20 cellular contexts compared by ENCODE assay signal in the genomic region with DNA sequence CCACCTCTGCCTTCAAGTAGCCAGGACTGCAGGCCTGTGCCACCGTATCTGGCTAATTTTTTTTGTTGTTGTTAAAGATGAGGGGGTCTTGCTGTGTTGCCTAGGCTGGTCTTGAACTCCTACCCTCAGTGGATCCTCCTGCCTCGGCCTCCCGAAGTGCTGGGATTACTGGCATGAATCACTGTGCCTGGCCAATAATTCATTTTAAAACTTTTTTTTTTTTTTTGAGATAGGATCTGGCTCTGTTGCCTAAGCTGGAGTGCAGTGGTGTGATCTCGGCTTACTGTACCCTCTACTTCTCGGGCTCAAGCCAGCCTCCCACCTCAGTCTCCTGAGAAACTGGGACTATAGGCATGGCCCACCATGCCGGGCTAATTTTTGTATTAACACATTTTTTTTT. TPM values are rescaled to one million over a fixed set of nuclear protein-coding genes. Genes with fewer than 3 reads are reported as not detected.
A peak's percentile ranks its signal among the peaks of the same experiment; 100 is the strongest.
DNase-seq lines count a peak whose midpoint lies in the region; ATAC-seq and TF ChIP-seq lines count a peak whose summit lies in the region.
"Had no signal": no experiment of that assay in that cellular context is flagged by ENCODE, and none has a peak within 500 bp of the region (broad histone marks: within the 10 kb centered on the region; RNA-seq: fewer than 3 reads in every experiment).

No MANE protein-coding gene starts in this region.

- DNase-seq in activated T-cell treated with anti-CD3 and anti-CD28 coated beads, Interleukin-2, amount 50 U/mL, for 72 hours = no peak
- DNase-seq in activated T-cell treated with anti-CD3 and anti-CD28 coated beads for 4 hours (no peak), T-helper 17 cell (no peak), mesothelial cell of epicardium (ENCODE audit: low spot score in 2 of 2, unreplicated experiment in 2 of 2) (no peak), spleen (no peak), A172 (ENCODE audit: low spot score) (no peak), mammary epithelial cell (no peak)
- DNase-seq: GM23248, Karpas-422, NCI-H1417 treated with DMSO at 0.1 percent for 48 hours, NCI-H187, NCI-H446, NCI-H526, OCI-M1 had no signal

- dilution Hi-C loops in mammary epithelial cell (cut with HindIII; ENCODE audit: low sequenced_read_pairs) = no loop called here

- BruUV-seq in mammary epithelial cell (replicated peaks; lab: Mats Ljungman, UMichigan) = no TSS peak

- H3K4me1 ChIP-seq in spleen (peaks cover 18 to 72% (median 49%) of the 10 kb centered on the region in 6 donors), mammary epithelial cell (ENCODE audit: insufficient read depth, low read length) (peaks cover 3% of the 10 kb centered on the region)

- TF ChIP-seq CTCF in mesothelial cell of epicardium (IDR thresholded peaks at IDR 0.05; ENCODE audit: unreplicated experiment) (no peak), spleen (IDR thresholded peaks at IDR 0.05 in 8 of 11, conservative IDR thresholded peaks at IDR 0.05 in 3 of 11) (no peak), mammary epithelial cell (conservative IDR thresholded peaks at IDR 0.05 in 1 of 2, IDR thresholded peaks at IDR 0.05 in 1 of 2; ENCODE audit: extremely low read depth in 1 of 2, insufficient read depth in 1 of 2, low read depth in 1 of 2, low read length in 2 of 2) (no peak)

- TF ChIP-seq POLR2A in spleen (IDR thresholded peaks at IDR 0.05) = no peak

- no peak overlapping the region for H3K4me2 ChIP-seq in mammary epithelial cell (ENCODE audit: insufficient read depth, low read depth, low read length)

- no peak for ATAC-seq in activated T-cell treated with anti-CD3 and anti-CD28 coated beads, Interleukin-2, amount 50 U/mL, for 72 hours (replicated peaks in 1 of 2)
- ATAC-seq in T-helper 17 cell = no peak
- ATAC-seq in stimulated activated memory B cell treated with anti-CD40 and anti-IgM and Interleukin-4, amounts not matched to agents 10 μg/mL and 1 μg/mL and 100 μg/mL, for 72 hours = no peak
- ATAC-seq: HCT116, Right ventricle myocardium inferior had no signal

- CTCF ChIA-PET in mammary epithelial cell (lab: Charles Lee; ENCODE audit: low non-redundant PET) = no interaction called here

- H3K36me3 Mint-ChIP-seq in activated T-cell treated with anti-CD3 and anti-CD28 coated beads, Interleukin-2, amount 50 U/mL, for 72 hours (ENCODE audit: insufficient read depth in 2 of 2) = peaks cover 7 to 12% of the 10 kb centered on the region in 2 donors
- H3K36me3 Mint-ChIP-seq in T-helper 17 cell (ENCODE audit: low read depth) (peaks cover 4% of the 10 kb centered on the region), mesothelial cell of epicardium (peaks cover 18% of the 10 kb centered on the region)
- peaks cover 19% of the 10 kb centered on the region for H3K36me3 Mint-ChIP-seq in stimulated activated memory B cell treated with anti-CD40 and anti-IgM and Interleukin-4, amounts not matched to agents 10 μg/mL and 1 μg/mL and 100 μg/mL, for 72 hours

- no peaks in the 10 kb centered on the region for H4K20me1 ChIP-seq in mammary epithelial cell (ENCODE audit: insufficient read depth, low read length)

- peaks cover 48% of the 10 kb centered on the region for H3K4me1 Mint-ChIP-seq in activated T-cell treated with anti-CD3 and anti-CD28 coated beads, Interleukin-2, amount 50 U/mL, for 72 hours (ENCODE audit: low read depth)
- H3K4me1 Mint-ChIP-seq in T-helper 17 cell (peaks cover 35% of the 10 kb centered on the region), mesothelial cell of epicardium (peaks cover 25% of the 10 kb centered on the region)
- peaks cover 33% of the 10 kb centered on the region for H3K4me1 Mint-ChIP-seq in stimulated activated memory B cell treated with anti-CD40 and anti-IgM and Interleukin-4, amounts not matched to agents 10 μg/mL and 1 μg/mL and 100 μg/mL, for 72 hours

- H3K27me3 Mint-ChIP-seq in activated T-cell treated with anti-CD3 and anti-CD28 coated beads, Interleukin-2, amount 50 U/mL, for 72 hours (ENCODE audit: low read depth) = no peaks in the 10 kb centered on the region
- H3K27me3 Mint-ChIP-seq in T-helper 17 cell = no peaks in the 10 kb centered on the region
- H3K27me3 Mint-ChIP-seq in mesothelial cell of epicardium (ENCODE audit: low read depth) = no peaks in the 10 kb centered on the region
- H3K27me3 Mint-ChIP-seq in stimulated activated memory B cell treated with anti-CD40 and anti-IgM and Interleukin-4, amounts not matched to agents 10 μg/mL and 1 μg/mL and 100 μg/mL, for 72 hours = no peaks in the 10 kb centered on the region
- H3K27me3 Mint-ChIP-seq: B cell, IgD-negative memory B cell had no signal

- H3K9me3 ChIP-seq in T-helper 17 cell (ENCODE audit: control insufficient read depth, low read length, poor library complexity, severe bottlenecking) (no peaks in the 10 kb centered on the region), spleen (no peaks in the 10 kb centered on the region), mammary epithelial cell (replicated peaks; ENCODE audit: insufficient read depth, low read length) (no peaks in the 10 kb centered on the region)
- H3K9me3 ChIP-seq: SJSA1 had no signal

- peak overlapping the region in 1 of 2 donors; percentile 17 for H3K4me3 Mint-ChIP-seq in activated T-cell treated with anti-CD3 and anti-CD28 coated beads, Interleukin-2, amount 50 U/mL, for 72 hours
- H3K4me3 Mint-ChIP-seq in T-helper 17 cell (no peak overlapping the region), mesothelial cell of epicardium (no peak overlapping the region)
- H3K4me3 Mint-ChIP-seq in stimulated activated memory B cell treated with anti-CD40 and anti-IgM and Interleukin-4, amounts not matched to agents 10 μg/mL and 1 μg/mL and 100 μg/mL, for 72 hours = no peak overlapping the region
- H3K4me3 Mint-ChIP-seq: B cell had no signal

- WGBS in spleen, 5 donors = 93 to 96% (median 95%) methylated on average over 6 of the region's 6 CpGs
- 97% methylated on average over 6 of the region's 6 CpGs for WGBS in mammary epithelial cell (ENCODE audit: low coverage, missing lambda C conversion rate)

- H3K9me3 Mint-ChIP-seq in activated T-cell treated with anti-CD3 and anti-CD28 coated beads, Interleukin-2, amount 50 U/mL, for 72 hours = no peaks in the 10 kb centered on the region
- H3K9me3 Mint-ChIP-seq in mesothelial cell of epicardium = no peaks in the 10 kb centered on the region
- no peaks in the 10 kb centered on the region for H3K9me3 Mint-ChIP-seq in stimulated activated memory B cell treated with anti-CD40 and anti-IgM and Interleukin-4, amounts not matched to agents 10 μg/mL and 1 μg/mL and 100 μg/mL, for 72 hours
- H3K9me3 Mint-ChIP-seq: IgD-negative memory B cell had no signal

- H3K4me3 ChIP-seq in spleen = no peak overlapping the region
- H3K4me3 ChIP-seq in mammary epithelial cell (replicated peaks in 1 of 3; ENCODE audit: insufficient read depth in 1 of 3, low read depth in 2 of 3, low read length in 3 of 3) = no peak overlapping the region
- H3K4me3 ChIP-seq: SJSA1 had no signal

- in situ Hi-C loops in mammary epithelial cell (cut with MboI; ENCODE audit: low sequenced_read_pairs in 2 of 2) = no loop called here

- H3K79me2 ChIP-seq in mammary epithelial cell (ENCODE audit: insufficient read depth, low read length) = peaks cover 76% of the 10 kb centered on the region

- H2AFZ ChIP-seq in mammary epithelial cell (ENCODE audit: low read depth, low read length) = no peak overlapping the region
- H2AFZ ChIP-seq: GM23248 had no signal

- H3K9ac ChIP-seq in mammary epithelial cell (ENCODE audit: insufficient read depth, low read length) = no peak overlapping the region
- H3K9ac ChIP-seq: GM23248 had no signal

- intact Hi-C loops in spleen (cut with DNase I; ENCODE audit: low total_unique reads) (loop anchor here (10.0 kb wide), 1 partner anchor 61 kb away; no protein-coding TSS in a partner anchor), mammary epithelial cell (cut with micrococcal nuclease) (loop anchor here (10.0 kb wide), 1 partner anchor 651 kb away; no protein-coding TSS in a partner anchor)

- peak overlapping the region; percentile 32 for H3K27ac Mint-ChIP-seq in activated T-cell treated with anti-CD3 and anti-CD28 coated beads, Interleukin-2, amount 50 U/mL, for 72 hours
- H3K27ac Mint-ChIP-seq in T-helper 17 cell = peak overlapping the region; percentile 4
- H3K27ac Mint-ChIP-seq in mesothelial cell of epicardium = peak overlapping the region; percentile 54
- H3K27ac Mint-ChIP-seq in stimulated activated memory B cell treated with anti-CD40 and anti-IgM and Interleukin-4, amounts not matched to agents 10 μg/mL and 1 μg/mL and 100 μg/mL, for 72 hours = no peak overlapping the region
- H3K27ac Mint-ChIP-seq: B cell, IgD-negative memory B cell had no signal

- no peak overlapping the region for H3K27ac ChIP-seq in spleen
- no peak overlapping the region for H3K27ac ChIP-seq in mammary epithelial cell (ENCODE audit: insufficient read depth, low read depth, low read length)
- H3K27ac ChIP-seq: GM23248, SJSA1 had no signal

- H3K36me3 ChIP-seq in spleen (peaks cover 5 to 53% (median 21%) of the 10 kb centered on the region in 6 donors), mammary epithelial cell (ENCODE audit: insufficient read depth, low read length) (peaks cover 9% of the 10 kb centered on the region)

- H3K27me3 ChIP-seq in spleen (replicated peaks in 1 of 7) (no peaks in the 10 kb centered on the region), mammary epithelial cell (ENCODE audit: insufficient read depth, low read length) (no peaks in the 10 kb centered on the region)
- H3K27me3 ChIP-seq: SJSA1 had no signal

RNA-seq across cellular contexts. Expression of a gene that starts 3.5 kb away (rescaled TPM):
- total RNA-seq in activated T-cell treated with anti-CD3 and anti-CD28 coated beads, Interleukin-2, amount 50 U/mL, for 72 hours = 10 to 100 TPM; 49.1 to 49.7 TPM
- total RNA-seq in T-helper 17 cell (10 to 100 TPM; 73.2 to 84.9 TPM), mesothelial cell of epicardium (67.3 to 71.1 TPM (median 70.2 TPM) in 3 replicates), spleen (10 to 100 TPM; 32.4 to 76.7 (median 62.7) TPM), mammary epithelial cell (10 to 100 TPM; 27.5 to 58.3 TPM)
- polyA plus RNA-seq in spleen (10 to 100 TPM in 1 of 3 donors, 1 to 10 TPM in 2; 6.5 to 10.3 (median 6.9) TPM), mammary epithelial cell (25.8 TPM)
- total RNA-seq in A172 (2014; rRNA removed; shearing (Covaris generic)) = 32.2 and 34.7 TPM in 2 replicates
- polyA minus RNA-seq in mammary epithelial cell = 20.8 TPM

RNA-seq across cellular contexts. Expression of a gene that starts 20.2 kb away (rescaled TPM):
- total RNA-seq in activated T-cell treated with anti-CD3 and anti-CD28 coated beads, Interleukin-2, amount 50 U/mL, for 72 hours = 10 to 100 TPM; 22.7 to 32.1 TPM
- 1 to 10 TPM; 7.0 to 7.8 TPM for total RNA-seq in T-helper 17 cell
- total RNA-seq in mesothelial cell of epicardium = 8.9 to 10.4 TPM (median 10.3 TPM) in 3 replicates
- total RNA-seq in spleen = 10 to 100 TPM in 4 of 7 donors, 1 to 10 TPM in 3; 5.9 to 20.0 (median 11.8) TPM
- polyA plus RNA-seq in spleen = 10 to 100 TPM in 2 of 3 donors, 1 to 10 TPM in 1; 6.0 to 11.0 (median 10.9) TPM
- 58.7 and 63.9 TPM in 2 replicates for total RNA-seq in A172 (2014; rRNA removed; shearing (Covaris generic))
- total RNA-seq in mammary epithelial cell = 10 to 100 TPM in 1 of 2 donors, 1 to 10 TPM in 1; 6.7 to 36.3 TPM
- 12.6 TPM for polyA plus RNA-seq in mammary epithelial cell
- 4.2 TPM for polyA minus RNA-seq in mammary epithelial cell
